12 cellular contexts compared by ENCODE assay signal in genomic region chr2:208356846-208357574, GRCh38. TPM values are rescaled to one million over a fixed set of nuclear protein-coding genes. Genes with fewer than 3 reads are reported as not detected.
A peak's percentile ranks its signal among the peaks of the same experiment; 100 is the strongest.
DNase-seq lines count a peak whose midpoint lies in the region; ATAC-seq and TF ChIP-seq lines count a peak whose summit lies in the region.
"Had no signal": no experiment of that assay in that cellular context is flagged by ENCODE, and none has a peak within 500 bp of the region (broad histone marks: within the 10 kb centered on the region; RNA-seq: fewer than 3 reads in every experiment).

No MANE protein-coding gene starts in this region.

- ATAC-seq in naive thymus-derived CD8-positive, alpha-beta T cell: no peak

- H3K4me1 Mint-ChIP-seq in Calu3 (ENCODE audit: low read depth, unreplicated experiment): no peaks in the 10 kb centered on the region
- peaks cover 0 to 9% (median 4%) of the 10 kb centered on the region in 4 donors for H3K4me1 Mint-ChIP-seq in naive thymus-derived CD8-positive, alpha-beta T cell

- H2AFZ ChIP-seq in trophoblast cell (ENCODE audit: insufficient read depth, low read length, poor library complexity): no peak overlapping the region

- no peaks in the 10 kb centered on the region for H3K4me1 ChIP-seq in trophoblast cell (ENCODE audit: control insufficient read depth in 1 of 2, insufficient read depth in 2 of 2, low read length in 2 of 2)

- H3K36me3 ChIP-seq in MG63 (peaks cover 34% of the 10 kb centered on the region), trophoblast cell (ENCODE audit: control insufficient read depth in 1 of 2, insufficient read depth in 2 of 2, low read length in 2 of 2) (peaks cover 2 to 8% of the 10 kb centered on the region in 2 experiments)

- H4K8ac ChIP-seq in trophoblast cell (ENCODE audit: low read depth, low read length): no peak overlapping the region

- no peaks in the 10 kb centered on the region for H3K79me1 ChIP-seq in trophoblast cell (ENCODE audit: low read length)

- CTCF ChIA-PET in Calu3 (lab: Charles Lee): no interaction called here

- no peak for TF ChIP-seq POLR2A in lower leg skin (IDR thresholded peaks at IDR 0.05)

- intact Hi-C loops in Calu3 (cut with micrococcal nuclease; ENCODE audit: unreplicated experiment) (no loop called here), lower leg skin (cut with DNase I; ENCODE audit: low total_unique reads) (no loop called here)

- no peak overlapping the region for H3K23ac ChIP-seq in trophoblast cell (ENCODE audit: low read length)

- H3K4me2 ChIP-seq in trophoblast cell (ENCODE audit: low read length): no peak overlapping the region

- no peak overlapping the region for H3K4ac ChIP-seq in trophoblast cell (ENCODE audit: low read depth, low read length)

- no peak overlapping the region for H2BK12ac ChIP-seq in trophoblast cell (ENCODE audit: low read length)

- WGBS in lower leg skin, 2 donors: 15 to 24% methylated on average over 1 of the region's 1 CpG
- no CpG with 5 or more reads among the region's 1 CpG for WGBS in trophoblast cell (ENCODE audit: extremely low coverage, insufficient coverage, insufficient read length)

- no peak overlapping the region for H3K14ac ChIP-seq in trophoblast cell (ENCODE audit: low read length)

- no peaks in the 10 kb centered on the region for H3K79me2 ChIP-seq in trophoblast cell (ENCODE audit: control insufficient read depth, insufficient read depth, low read length, poor library complexity)

- H3K36me3 Mint-ChIP-seq in Calu3 (ENCODE audit: insufficient read depth, unreplicated experiment): peaks cover 13% of the 10 kb centered on the region
- peaks cover 0 to 55% (median 15%) of the 10 kb centered on the region in 3 donors for H3K36me3 Mint-ChIP-seq in naive thymus-derived CD8-positive, alpha-beta T cell

- no peaks in the 10 kb centered on the region for H3K9me3 Mint-ChIP-seq in Calu3 (ENCODE audit: low read depth, unreplicated experiment)
- H3K9me3 Mint-ChIP-seq in naive thymus-derived CD8-positive, alpha-beta T cell: peaks cover 0 to 2% (median 0%) of the 10 kb centered on the region in 9 donors

- H3K27me3 ChIP-seq in MG63 (no peaks in the 10 kb centered on the region), trophoblast cell (ENCODE audit: insufficient read depth, low read length) (no peaks in the 10 kb centered on the region)
- H3K27me3 ChIP-seq: cardiac muscle cell had no signal

- no peak overlapping the region for H3K27ac Mint-ChIP-seq in Calu3 (ENCODE audit: unreplicated experiment)
- peak overlapping the region in 9 of 10 donors; percentile 19 to 91 (median 52) for H3K27ac Mint-ChIP-seq in naive thymus-derived CD8-positive, alpha-beta T cell

- H2BK120ac ChIP-seq in trophoblast cell (ENCODE audit: insufficient read depth, low read length, poor library complexity): no peak overlapping the region

- no peaks in the 10 kb centered on the region; the same call in 1 of the 2 replicates for H3K9me3 ChIP-seq in MG63
- peaks cover 2% of the 10 kb centered on the region for H3K9me3 ChIP-seq in trophoblast cell (ENCODE audit: insufficient read depth, low read depth, low read length)

- H3K4me3 Mint-ChIP-seq in Calu3 (ENCODE audit: low read depth, unreplicated experiment): no peak overlapping the region
- H3K4me3 Mint-ChIP-seq in naive thymus-derived CD8-positive, alpha-beta T cell: no peak overlapping the region

- POLR2A ChIA-PET in naive thymus-derived CD8-positive, alpha-beta T cell (lab: Charles Lee): no interaction called here

- H2BK5ac ChIP-seq in trophoblast cell (ENCODE audit: low read depth, low read length, poor library complexity): no peak overlapping the region

- no peak overlapping the region for H3K9ac ChIP-seq in trophoblast cell (ENCODE audit: low read length)

- DNase-seq in Calu3: no peak
- DNase-seq in M059J (ENCODE audit: low read depth): peak; percentile 58
- DNase-seq in dedifferentiated amniotic fluid mesenchymal stem cell (ENCODE audit: extremely low spot score): peak; percentile 22
- DNase-seq in naive thymus-derived CD8-positive, alpha-beta T cell: no peak
- DNase-seq in G401 (ENCODE audit: low spot score): no peak
- no peak for DNase-seq in lower leg skin (ENCODE audit: low spot score in 2 of 2)
- no peak for DNase-seq in MG63
- DNase-seq in trophoblast cell: no peak
- DNase-seq: activated effector memory CD4-positive, alpha-beta T cell treated with Interleukin-2 at 50 U/mL for 16 hours; erythroblast had no signal

- no peak overlapping the region for H2AK5ac ChIP-seq in trophoblast cell (ENCODE audit: low read length)

- no peak overlapping the region for H3K4me3 ChIP-seq in lower leg skin (ENCODE audit: low read depth, poor library complexity, severe bottlenecking)
- no peak overlapping the region for H3K4me3 ChIP-seq in MG63
- H3K4me3 ChIP-seq in trophoblast cell (ENCODE audit: low read depth, low read length): no peak overlapping the region
- H3K4me3 ChIP-seq: cardiac muscle cell had no signal

- H3K18ac ChIP-seq in trophoblast cell (ENCODE audit: low read length): no peak overlapping the region

- no peak overlapping the region for H4K12ac ChIP-seq in trophoblast cell (ENCODE audit: low read depth, low read length)

- H3K27ac ChIP-seq in trophoblast cell (ENCODE audit: low read depth, low read length): no peak overlapping the region
- H3K27ac ChIP-seq: cardiac muscle cell, HL-60 had no signal

- in situ Hi-C loops in G401 (cut with HindIII; ENCODE audit: low sequenced_read_pairs): no loop called here

- TSS peak; percentile 22 for BruUV-seq in Calu3 (replicated peaks; lab: Mats Ljungman, UMichigan)

- TF ChIP-seq CTCF in Calu3 (IDR thresholded peaks at IDR 0.05; ENCODE audit: unreplicated experiment) (no peak), lower leg skin (IDR thresholded peaks at IDR 0.05) (no peak)

- no peaks in the 10 kb centered on the region for H3K27me3 Mint-ChIP-seq in Calu3 (ENCODE audit: unreplicated experiment)
- H3K27me3 Mint-ChIP-seq in naive thymus-derived CD8-positive, alpha-beta T cell: no peaks in the 10 kb centered on the region

- H4K91ac ChIP-seq in trophoblast cell (ENCODE audit: low read depth, low read length): no peak overlapping the region

RNA-seq across cellular contexts. Expression of gene PTH2R, which starts 49.6 kb away (rescaled TPM):
- total RNA-seq in Calu3 (2022) (0.71 TPM in 1 of 2 replicates, not detected in the other), lower leg skin (under 1 TPM in 2 of 4 donors, not detected in 2; 0.25 to 0.29 TPM)
- total RNA-seq in M059J (2014; rRNA removed; shearing (Covaris generic)): not detected in 2 replicates
- under 1 TPM in 1 of 2 experiments, not detected in 1; 0.25 TPM for total RNA-seq in naive thymus-derived CD8-positive, alpha-beta T cell
- polyA plus RNA-seq in naive thymus-derived CD8-positive, alpha-beta T cell: under 1 TPM in 1 of 3 donors, not detected in 2; 0.09 TPM
- 0.54 TPM in 1 of 2 replicates, not detected in the other for total RNA-seq in G401 (2014; rRNA removed; shearing (Covaris generic))
- not detected in 2 replicates for total RNA-seq in MG63 (2014; rRNA removed; shearing (Covaris generic); ENCODE audit: low replicate concordance)
- 0.01 TPM in 2 replicates for polyA plus RNA-seq in trophoblast cell (2013)
- polyA plus RNA-seq: cardiac muscle cell had no signal

Comparison
In these comparisons a context has a peak if more than half of its experiments do, and no peak if none do; other contexts are left out.
1. DNase-seq: peak in M059J (single experiment) and dedifferentiated amniotic fluid mesenchymal stem cell (single experiment); none in Calu3 (single experiment), naive thymus-derived CD8-positive, alpha-beta T cell (0 of 10), G401 (single experiment), lower leg skin (0 of 2), MG63 (single experiment) and trophoblast cell (0 of 2).